Comparison of ENCODE assay signal across 21 cellular contexts in genomic region chr3:48568476-48568875, GRCh38. TPM values are rescaled to one million over a fixed set of nuclear protein-coding genes. Genes with fewer than 3 reads are reported as not detected.
DNase-seq lines count a peak whose midpoint lies in the region; ATAC-seq and TF ChIP-seq lines count a peak whose summit lies in the region.
"Had no signal": no experiment of that assay in that cellular context is flagged by ENCODE, and none has a peak within 500 bp of the region (broad histone marks: within the 10 kb centered on the region; RNA-seq: fewer than 3 reads in every experiment).

No MANE protein-coding gene starts in this region.

- H3K27ac ChIP-seq in IMR-90 (ENCODE audit: insufficient read depth, low read length) (no peak overlapping the region), SJSA1 (peak overlapping the region; percentile 14), neuronal stem cell (replicated peaks; ENCODE audit: low read length) (no peak overlapping the region)
- H3K27ac ChIP-seq: 22Rv1 had no signal

- peaks cover 6% of the 10 kb centered on the region; the same call in 1 of the 2 replicates for H4K20me1 ChIP-seq in IMR-90 (ENCODE audit: insufficient read depth, low read length)
- H4K20me1 ChIP-seq: BLaER1 had no signal

- peak overlapping the region; percentile 21 for H2AFZ ChIP-seq in IMR-90 (replicated peaks; ENCODE audit: low read length, poor library complexity)
- H2AFZ ChIP-seq in neuronal stem cell (ENCODE audit: low read length), result no peak overlapping the region

- H3K56ac ChIP-seq in IMR-90 (ENCODE audit: extremely low read depth, insufficient read depth, low read length), result no peak overlapping the region

- H3K18ac ChIP-seq in IMR-90 (ENCODE audit: low read depth, low read length) (no peak overlapping the region), neuronal stem cell (ENCODE audit: low read length) (no peak overlapping the region)

- TF ChIP-seq POLR2A in IMR-90 (IDR thresholded peaks at IDR 0.05; ENCODE audit: low read depth, low read length), result no peak

- peaks cover 18% of the 10 kb centered on the region for H3K4me1 ChIP-seq in IMR-90 (ENCODE audit: control insufficient read depth, insufficient read depth, low read length)
- peaks cover 72% of the 10 kb centered on the region for H3K4me1 ChIP-seq in SJSA1 (replicated peaks)
- peaks cover 7 to 13% of the 10 kb centered on the region in 2 donors for H3K4me1 ChIP-seq in neuronal stem cell (ENCODE audit: control insufficient read depth in 2 of 2, insufficient read depth in 1 of 2, low read depth in 1 of 2, low read length in 2 of 2)

- no peak overlapping the region for H3K4ac ChIP-seq in IMR-90 (ENCODE audit: low read depth, low read length)
- no peak overlapping the region for H3K4ac ChIP-seq in neuronal stem cell (ENCODE audit: low read length)

- no peak overlapping the region for H3K14ac ChIP-seq in IMR-90 (replicated peaks; ENCODE audit: low read depth, low read length)
- no peak overlapping the region for H3K14ac ChIP-seq in neuronal stem cell (ENCODE audit: low read length)

- no peak overlapping the region for H4K5ac ChIP-seq in IMR-90 (ENCODE audit: low read depth, low read length)

- WGBS in IMR-90 (ENCODE audit: extremely low coverage in 2 of 2, insufficient read length in 1 of 2), 2 experiments, result 82% methylated on average over 5 of the region's 7 CpGs; no CpG with 5 or more reads in 1 of the 2 experiments
- no CpG with 5 or more reads among the region's 7 CpGs for WGBS in neuronal stem cell (ENCODE audit: extremely low coverage in 2 of 2, insufficient read length in 2 of 2, insufficient replicate concordance in 1 of 2), 2 donors

- no peak overlapping the region for H2BK15ac ChIP-seq in IMR-90 (ENCODE audit: low read depth, low read length)
- H2BK15ac ChIP-seq in neuronal stem cell (ENCODE audit: low read length), result no peak overlapping the region

- H4K91ac ChIP-seq in IMR-90 (ENCODE audit: insufficient read depth, low read depth, low read length) (no peak overlapping the region), neuronal stem cell (ENCODE audit: low read depth, low read length, poor library complexity) (no peak overlapping the region)

- H2BK12ac ChIP-seq in neuronal stem cell (ENCODE audit: low read length), result no peak overlapping the region

- H2AK5ac ChIP-seq in IMR-90 (ENCODE audit: low read depth, low read length) (no peak overlapping the region), neuronal stem cell (ENCODE audit: low read depth, low read length) (peak overlapping the region; percentile 43)

- POLR2A ChIA-PET in IMR-90 (lab: Charles Lee; ENCODE audit: unreplicated experiment), result no interaction called here

- DNase-seq in IMR-90 (no peak), SJSA1 (ENCODE audit: low read depth in 1 of 2, low spot score in 2 of 2) (no peak), epidermal melanocyte (ENCODE audit: insufficient read length, low spot score) (peak; percentile 13), neuronal stem cell (ENCODE audit: low spot score) (no peak), D341Med (ENCODE audit: low spot score) (no peak), sciatic nerve (ENCODE audit: low spot score) (no peak), AML-193 (lab: John Stamatoyannopoulos, UW) (no peak)
- DNase-seq: BE2C; C1 segment of cervical spinal cord; CD4-positive, alpha-beta memory T cell; CD4-positive, CD25-positive, alpha-beta regulatory T cell; CD8-positive, alpha-beta memory T cell; COR-L47; DMS79 treated with DMSO at 0.1 percent for 48 hours; GF-D8 had no signal

- H2BK5ac ChIP-seq in IMR-90 (ENCODE audit: low read depth, low read length, poor library complexity, severe bottlenecking) (no peak overlapping the region), neuronal stem cell (ENCODE audit: low read length) (peak overlapping the region; percentile 39)

- H3K4me3 ChIP-seq in IMR-90 (ENCODE audit: insufficient read depth, low read depth, low read length) (no peak overlapping the region), SJSA1 (no peak overlapping the region), neuronal stem cell (ENCODE audit: low read length in 2 of 2) (no peak overlapping the region)
- H3K4me3 ChIP-seq: A549, BLaER1 had no signal

- ATAC-seq in IMR-90 (ENCODE audit: low read depth) (no peak), sciatic nerve (no peak), HG03135 (IDR thresholded peaks at IDR 0.05; ENCODE audit: unreplicated experiment) (no peak)
- ATAC-seq: A549 had no signal

- no peak overlapping the region for H4K8ac ChIP-seq in IMR-90 (ENCODE audit: low read depth in 2 of 2, low read length in 2 of 2)
- H4K8ac ChIP-seq in neuronal stem cell (ENCODE audit: low read depth, low read length), result no peak overlapping the region

- H3K4me2 ChIP-seq in IMR-90 (ENCODE audit: low read depth, low read length), result no peak overlapping the region
- no peak overlapping the region for H3K4me2 ChIP-seq in neuronal stem cell (ENCODE audit: insufficient read depth, low read length, poor library complexity, severe bottlenecking)
- H3K4me2 ChIP-seq: A549, BLaER1 had no signal

- CTCF ChIA-PET in IMR-90 (lab: Yijun Ruan, JAX), result no interaction called here

- in situ Hi-C loops in IMR-90 (cut with MboI; ENCODE audit: low sequenced_read_pairs), result no loop called here

- no peak overlapping the region for H3K9ac ChIP-seq in IMR-90 (ENCODE audit: low read depth, low read length)
- H3K9ac ChIP-seq in neuronal stem cell (ENCODE audit: low read depth, low read length, poor library complexity), result no peak overlapping the region
- H3K9ac ChIP-seq: BLaER1 had no signal

- no TSS peak for BruUV-seq in IMR-90 (replicated peaks; lab: Mats Ljungman, UMichigan)

- TF ChIP-seq CTCF in IMR-90 (conservative IDR thresholded peaks at IDR 0.05; ENCODE audit: low read depth, low read length), result no peak

- H3K79me1 ChIP-seq in IMR-90 (ENCODE audit: low read depth in 1 of 2, low read length in 2 of 2) (peaks cover 0 to 34% of the 10 kb centered on the region in 2 experiments; a peak in 2 of 4 replicates), neuronal stem cell (ENCODE audit: low read depth, low read length) (peaks cover 2% of the 10 kb centered on the region)

- intact Hi-C loops in IMR-90 (cut with micrococcal nuclease) (no loop called here), sciatic nerve (cut with DNase I) (no loop called here)

- H2BK120ac ChIP-seq in IMR-90 (ENCODE audit: low read depth, low read length), result no peak overlapping the region
- no peak overlapping the region for H2BK120ac ChIP-seq in neuronal stem cell (ENCODE audit: low read depth, low read length)

- peaks cover 65% of the 10 kb centered on the region for H3K36me3 ChIP-seq in IMR-90 (ENCODE audit: control insufficient read depth, insufficient read depth, low read length)
- H3K36me3 ChIP-seq in SJSA1, result peaks cover 99% of the 10 kb centered on the region
- H3K36me3 ChIP-seq in neuronal stem cell (replicated peaks in 1 of 2; ENCODE audit: control insufficient read depth in 2 of 2, insufficient read depth in 2 of 2, low read length in 2 of 2), result peaks cover 0 to 5% of the 10 kb centered on the region in 2 donors
- H3K36me3 ChIP-seq: BE2C, BLaER1 had no signal

- H2AK9ac ChIP-seq in IMR-90 (replicated peaks; ENCODE audit: low read depth, low read length, poor library complexity), result no peak overlapping the region

- H2BK20ac ChIP-seq in IMR-90 (ENCODE audit: low read depth, low read length), result no peak overlapping the region

- no peak for TF ChIP-seq RAD21 in IMR-90 (IDR thresholded peaks at IDR 0.05; ENCODE audit: low read length)

- H3K27me3 ChIP-seq in IMR-90 (ENCODE audit: control insufficient read depth, insufficient read depth, low read length) (no peaks in the 10 kb centered on the region), SJSA1 (replicated peaks) (no peaks in the 10 kb centered on the region), neuronal stem cell (ENCODE audit: control insufficient read depth in 3 of 3, insufficient read depth in 3 of 3, low read depth in 1 of 3, low read length in 3 of 3) (no peaks in the 10 kb centered on the region)
- H3K27me3 ChIP-seq: BE2C, BLaER1 had no signal

- H3K9me1 ChIP-seq in IMR-90 (ENCODE audit: insufficient read depth, low read length), result peaks cover 26% of the 10 kb centered on the region

- H3K9me3 ChIP-seq in IMR-90 (ENCODE audit: control insufficient read depth, insufficient read depth, low read length) (no peaks in the 10 kb centered on the region), SJSA1 (replicated peaks) (no peaks in the 10 kb centered on the region), neuronal stem cell (replicated peaks in 1 of 2; ENCODE audit: control insufficient read depth in 2 of 2, insufficient read depth in 1 of 2, low read depth in 1 of 2, low read length in 2 of 2) (no peaks in the 10 kb centered on the region)
- H3K9me3 ChIP-seq: A549, BE2C, BLaER1 had no signal

- dilution Hi-C loops in IMR-90 (cut with HindIII; ENCODE audit: low sequenced_read_pairs, unreplicated experiment), result no loop called here

- no peak overlapping the region for H3K23ac ChIP-seq in IMR-90 (ENCODE audit: low read depth, low read length)
- peak overlapping the region; percentile 65 for H3K23ac ChIP-seq in neuronal stem cell (ENCODE audit: low read depth, low read length, poor library complexity)

RNA-seq across cellular contexts. Expression of gene UCN2, which starts 4.9 kb away (rescaled TPM):
- 0.54 and 0.56 TPM in 2 replicates for total RNA-seq in IMR-90 (2012; rRNA removed)
- 2.3 and 2.7 TPM in 2 replicates for polyA plus RNA-seq in IMR-90 (2012; rRNA removed)
- polyA plus RNA-seq in IMR-90 (2012; cell fraction: cytosol; rRNA removed), result 0.56 and 1.4 TPM in 2 replicates
- polyA plus RNA-seq in IMR-90 (2012; cell fraction: nucleus; rRNA removed; ENCODE audit: low replicate concordance), result 19.4 and 40.3 TPM in 2 replicates
- 10.1 and 12.1 TPM in 2 replicates for total RNA-seq in SJSA1 (2014; rRNA removed; shearing (Covaris generic))
- 0.13 TPM for polyA plus RNA-seq in neuronal stem cell (2013, experiment 1 of 2)
- 0.10 TPM for polyA plus RNA-seq in neuronal stem cell (2013, experiment 2 of 2)
- total RNA-seq in sciatic nerve, result not detected
- total RNA-seq: CD4-positive, alpha-beta memory T cell; CD4-positive, CD25-positive, alpha-beta regulatory T cell; CD8-positive, alpha-beta memory T cell had no signal
- polyA plus RNA-seq: CD14-positive monocyte; CD4-positive, alpha-beta memory T cell; CD4-positive, CD25-positive, alpha-beta regulatory T cell; CD8-positive, alpha-beta memory T cell had no signal

RNA-seq across cellular contexts. Expression of gene PFKFB4, which starts 11.9 kb away (rescaled TPM):
- 16.1 and 17.0 TPM in 2 replicates for total RNA-seq in IMR-90 (2012; rRNA removed)
- polyA plus RNA-seq in IMR-90 (2012; rRNA removed), result 14.8 and 16.9 TPM in 2 replicates
- 11.1 and 15.7 TPM in 2 replicates for polyA plus RNA-seq in IMR-90 (2012; cell fraction: cytosol; rRNA removed)
- polyA plus RNA-seq in IMR-90 (2012; cell fraction: nucleus; rRNA removed; ENCODE audit: low replicate concordance), result 53.9 and 57.6 TPM in 2 replicates
- total RNA-seq in SJSA1 (2014; rRNA removed; shearing (Covaris generic)), result 3.3 and 8.9 TPM in 2 replicates
- polyA plus RNA-seq in neuronal stem cell (2013, experiment 1 of 2), result 9.2 TPM
- polyA plus RNA-seq in neuronal stem cell (2013, experiment 2 of 2), result 8.9 TPM
- total RNA-seq in sciatic nerve, result 7.9 TPM

RNA-seq across cellular contexts. Expression of gene COL7A1, which starts 26.7 kb away (rescaled TPM):
- 3.1 and 4.1 TPM in 2 replicates for total RNA-seq in IMR-90 (2012; rRNA removed)
- polyA plus RNA-seq in IMR-90 (2012; rRNA removed), result 20.3 and 23.2 TPM in 2 replicates
- 13.6 and 14.6 TPM in 2 replicates for polyA plus RNA-seq in IMR-90 (2012; cell fraction: cytosol; rRNA removed)
- polyA plus RNA-seq in IMR-90 (2012; cell fraction: nucleus; rRNA removed; ENCODE audit: low replicate concordance), result 308 and 435 TPM in 2 replicates
- 86.6 and 136 TPM in 2 replicates for total RNA-seq in SJSA1 (2014; rRNA removed; shearing (Covaris generic))
- polyA plus RNA-seq in neuronal stem cell (2013, experiment 1 of 2), result 8.2 TPM
- polyA plus RNA-seq in neuronal stem cell (2013, experiment 2 of 2), result 7.8 TPM
- 8.7 TPM for total RNA-seq in sciatic nerve
- polyA plus RNA-seq: CD4-positive, alpha-beta memory T cell; CD4-positive, CD25-positive, alpha-beta regulatory T cell; CD8-positive, alpha-beta memory T cell had no signal

RNA-seq across cellular contexts. Expression of gene UQCRC1, which starts 41.0 kb away (rescaled TPM):
- total RNA-seq in IMR-90 (2012; rRNA removed) (952 and 1,365 TPM in 2 replicates), sciatic nerve (96.9 TPM)
- 410 and 474 TPM in 2 replicates for polyA plus RNA-seq in IMR-90 (2012; rRNA removed)
- polyA plus RNA-seq in IMR-90 (2012; cell fraction: cytosol; rRNA removed), result 589 and 721 TPM in 2 replicates
- polyA plus RNA-seq in IMR-90 (2012; cell fraction: nucleus; rRNA removed; ENCODE audit: low replicate concordance), result 253 and 529 TPM in 2 replicates
- 377 and 397 TPM in 2 replicates for total RNA-seq in SJSA1 (2014; rRNA removed; shearing (Covaris generic))
- 137 TPM for polyA plus RNA-seq in neuronal stem cell (2013, experiment 1 of 2)
- 134 TPM for polyA plus RNA-seq in neuronal stem cell (2013, experiment 2 of 2)

RNA-seq across cellular contexts. Expression of gene TMEM89, which starts 53.1 kb away (rescaled TPM):
- total RNA-seq in IMR-90 (2012; rRNA removed) (not detected in 2 replicates), sciatic nerve (not detected)
- 0.15 TPM in 1 of 2 replicates, not detected in the other for polyA plus RNA-seq in IMR-90 (2012; rRNA removed)
- not detected in 2 replicates for polyA plus RNA-seq in IMR-90 (2012; cell fraction: cytosol; rRNA removed)
- polyA plus RNA-seq in IMR-90 (2012; cell fraction: nucleus; rRNA removed; ENCODE audit: low replicate concordance), result 0.63 and 1.1 TPM in 2 replicates
- not detected in 2 replicates for total RNA-seq in SJSA1 (2014; rRNA removed; shearing (Covaris generic))
- 0.15 TPM for polyA plus RNA-seq in neuronal stem cell (2013, experiment 1 of 2)
- polyA plus RNA-seq in neuronal stem cell (2013, experiment 2 of 2), result not detected
- total RNA-seq: A172; CD4-positive, alpha-beta memory T cell; CD4-positive, CD25-positive, alpha-beta regulatory T cell; CD8-positive, alpha-beta memory T cell had no signal
- polyA plus RNA-seq: A549; CD14-positive monocyte; CD4-positive, alpha-beta memory T cell; CD4-positive, CD25-positive, alpha-beta regulatory T cell; CD8-positive, alpha-beta memory T cell had no signal
